In the genomic region with DNA sequence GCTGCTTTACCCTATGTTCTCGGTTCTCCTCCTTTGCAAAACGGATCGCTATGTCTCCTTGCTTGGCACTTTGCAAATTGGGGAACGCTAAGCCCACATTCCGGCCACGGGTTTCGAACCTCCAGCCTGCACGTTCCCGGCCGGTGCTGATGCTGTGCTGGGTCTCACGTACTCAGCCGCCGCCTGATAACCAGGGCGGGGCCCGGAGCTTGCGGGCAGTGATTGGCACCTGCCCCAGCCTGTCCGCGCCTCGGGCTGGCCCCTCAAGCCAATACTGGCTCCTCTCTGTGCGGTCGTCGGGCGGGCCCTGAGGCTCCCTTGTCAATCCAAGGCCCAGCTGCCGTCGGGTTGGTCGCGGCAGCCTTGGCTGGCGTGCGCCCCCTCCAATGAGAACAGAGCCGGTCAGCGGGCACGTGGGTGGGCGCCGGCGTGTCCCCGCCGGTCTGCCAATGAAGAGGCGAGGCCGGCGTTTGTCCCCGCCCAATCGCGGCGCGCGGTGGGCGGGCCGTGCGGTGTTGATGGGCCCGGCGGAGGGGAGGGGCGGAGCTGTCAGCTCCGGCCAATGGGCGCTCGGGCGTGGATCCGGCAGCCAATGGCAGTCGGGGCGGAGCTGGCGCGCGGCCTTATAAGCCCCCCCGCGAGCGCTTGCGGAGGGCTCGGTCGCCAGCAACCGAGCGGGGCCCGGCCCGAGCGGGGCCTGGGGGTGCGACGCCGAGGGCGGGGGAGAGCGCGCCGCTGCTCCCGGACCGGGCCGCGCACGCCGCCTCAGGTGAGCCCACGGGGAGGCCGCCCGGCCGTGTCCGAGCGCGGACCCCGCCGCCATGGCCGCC, we compare ENCODE assay signal across 8 cellular contexts. TPM values are rescaled to one million over a fixed set of nuclear protein-coding genes. Genes with fewer than 3 reads are reported as not detected.
DNase-seq lines count a peak whose midpoint lies in the region; ATAC-seq and TF ChIP-seq lines count a peak whose summit lies in the region.

A gene (plus strand): TSS at position 652 of the 830 bp plus-strand sequence. CDS start 63,778 bp downstream, outside the sequence.

- no peaks in the 10 kb centered on the region for H3K27me3 Mint-ChIP-seq in T-helper 17 cell

- H3K27me3 ChIP-seq in uterus = no peaks in the 10 kb centered on the region

- H3K27ac Mint-ChIP-seq in T-helper 17 cell = peak within 1 kb of the TSS; percentile 91

- peak within 1 kb of the TSS; percentile 60 to 72 for H3K4me3 ChIP-seq in uterus

- H3K4me3 Mint-ChIP-seq in T-helper 17 cell = peak within 1 kb of the TSS; percentile 94

- peaks cover 5 to 17% of the 10 kb centered on the region in 2 donors for H3K4me1 ChIP-seq in uterus

- peak within 1 kb of the TSS; percentile 60 to 88 for H3K27ac ChIP-seq in uterus

- DNase-seq in NCI-H1694 treated with DMSO at 0.1 percent for 48 hours (lab: John Stamatoyannopoulos, UW) = peak; percentile 77
- DNase-seq in T-helper 17 cell = peak; percentile 99
- DNase-seq in amygdala (lab: John Stamatoyannopoulos, UW) = peak; percentile 69 to 100 (median 99)
- peak; percentile 100 for DNase-seq in left ventricle myocardium superior
- DNase-seq in pulmonary artery endothelial cell (ENCODE audit: low read depth, low spot score) = peak; percentile 99
- peak; percentile 99 for DNase-seq in uterus

- TF ChIP-seq CTCF in uterus (IDR thresholded peaks at IDR 0.05) = peak in 2 of 4 experiments; percentile 20

- ATAC-seq in HG02885 (IDR thresholded peaks at IDR 0.05; ENCODE audit: poor library complexity, unreplicated experiment) (peak; percentile 93), T-helper 17 cell (peak; percentile 94), left ventricle myocardium superior (peak; percentile 95)

- intact Hi-C loops in left ventricle myocardium superior (cut with micrococcal nuclease) (no loop called here), uterus (cut with DNase I; ENCODE audit: low total_unique reads) (no loop called here)

- TF ChIP-seq POLR2A in GM15510 (IDR thresholded peaks at IDR 0.05; ENCODE audit: borderline replicate concordance, extremely low read depth, insufficient read length) (peak; percentile 98), uterus (IDR thresholded peaks at IDR 0.05) (peak; percentile 93 to 98)

- H3K4me1 Mint-ChIP-seq in T-helper 17 cell = peaks cover 29% of the 10 kb centered on the region

- H3K36me3 Mint-ChIP-seq in T-helper 17 cell (ENCODE audit: low read depth) = no peaks in the 10 kb centered on the region

- H3K9me3 ChIP-seq in T-helper 17 cell (ENCODE audit: control insufficient read depth, low read length, poor library complexity, severe bottlenecking) (no peaks in the 10 kb centered on the region), uterus (no peaks in the 10 kb centered on the region)

- no peaks in the 10 kb centered on the region for H3K36me3 ChIP-seq in uterus

RNA-seq across cellular contexts. Expression of the gene that starts here (rescaled TPM):
- total RNA-seq in T-helper 17 cell = 10 to 100 TPM; 37.6 to 42.2 TPM
- 36.4 TPM for total RNA-seq in left ventricle myocardium superior
- 11.7 and 13.7 TPM in 2 replicates for total RNA-seq in pulmonary artery endothelial cell
- total RNA-seq in uterus = 10 to 100 TPM; 18.4 to 94.7 (median 25.6) TPM

Comparison
In these comparisons a context has a peak if more than half of its experiments do, and no peak if none do; other contexts are left out.
1. Peak in every context shown above with its lines: DNase-seq, ATAC-seq, H3K4me3 ChIP-seq and H3K27ac ChIP-seq.